Comparison of ENCODE assay signal across 18 cellular contexts in the genomic region with DNA sequence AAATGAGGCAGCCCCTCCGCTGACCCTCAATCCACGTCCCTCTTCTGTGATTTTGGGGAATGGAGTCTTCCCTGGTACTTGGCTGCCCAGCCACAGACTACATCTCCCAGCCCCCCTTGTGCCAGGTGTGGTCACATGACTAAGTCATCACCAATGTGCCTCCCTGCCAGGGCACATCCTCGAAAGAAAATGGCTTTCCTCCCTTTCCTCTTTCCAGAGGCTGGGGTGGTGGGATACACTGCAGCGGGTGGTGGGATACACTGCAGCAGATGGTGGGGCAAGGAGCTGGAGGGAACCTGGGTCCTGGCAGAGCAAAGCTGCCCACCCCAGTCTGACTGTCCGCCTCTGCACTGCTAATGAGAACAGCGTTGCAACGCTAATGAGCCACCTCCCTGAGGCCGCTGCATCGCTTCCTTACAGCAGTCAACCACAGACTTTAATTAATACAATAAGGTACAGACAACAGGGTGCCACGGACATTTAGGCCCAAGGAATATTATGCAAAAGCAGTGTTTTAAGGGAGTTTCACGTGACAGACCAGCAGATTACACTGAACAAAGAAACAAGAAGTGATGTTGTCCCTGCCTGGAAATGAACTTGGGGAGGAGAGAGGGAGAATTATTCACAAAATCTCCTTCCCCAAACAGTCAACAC.
DNase-seq lines count a peak whose midpoint lies in the region; ATAC-seq lines count a peak whose summit lies in the region.
"Had no signal": no experiment of that assay in that cellular context is flagged by ENCODE, and none has a peak within 500 bp of the region (broad histone marks: within the 10 kb centered on the region; RNA-seq: fewer than 3 reads in every experiment).

No MANE protein-coding gene starts in this region.

- no peaks in the 10 kb centered on the region for H3K27me3 ChIP-seq in H7 (ENCODE audit: control insufficient read depth, insufficient read depth, low read length)
- H3K27me3 ChIP-seq: brain microvascular endothelial cell, esophagus squamous epithelium, heart left ventricle, SJCRH30, tibial nerve had no signal

- no peaks in the 10 kb centered on the region for H3K9me3 Mint-ChIP-seq in stimulated activated effector memory CD8-positive, alpha-beta T cell treated with anti-CD3 and anti-CD28 coated beads, Interleukin-12 subunit alpha, Interleukin-12 subunit beta, amount 100 ng/mL, for 72 hours

- H3K36me3 ChIP-seq in H7 (replicated peaks; ENCODE audit: control insufficient read depth, insufficient read depth, low read length) = no peaks in the 10 kb centered on the region

- DNase-seq in H7 (peak; percentile 64), NCI-H2171 treated with DMSO at 0.1 percent for 48 hours (lab: John Stamatoyannopoulos, UW) (peak; percentile 31), fibroblast of gingiva (ENCODE audit: low read depth) (peak; percentile 48), HuH-7 (ENCODE audit: low spot score) (no peak)
- DNase-seq in stimulated activated effector memory CD8-positive, alpha-beta T cell treated with anti-CD3 and anti-CD28 coated beads, Interleukin-12 subunit alpha, Interleukin-12 subunit beta, amount 100 ng/mL, for 72 hours (ENCODE audit: low spot score in 2 of 2) = no peak
- DNase-seq in activated CD4-positive, CD25-positive, alpha-beta regulatory T cell treated with anti-CD3 and anti-CD28 coated beads, Interleukin-2, amount 50 U/mL, for 72 hours = no peak
- DNase-seq: activated CD4-positive, alpha-beta T cell treated with anti-CD3 and anti-CD28 coated beads for 4 hours; activated CD8-positive, alpha-beta memory T cell treated with anti-CD3 and anti-CD28 coated beads, Interleukin-2, amount 50 U/mL, for 48 hours; activated naive CD4-positive, alpha-beta T cell treated with Interleukin-2 at 50 U/mL for 16 hours; brain microvascular endothelial cell; esophagus squamous epithelium; SJCRH30; stimulated activated CD4-positive, alpha-beta T cell treated with anti-CD3 and anti-CD28 coated beads, Interleukin-4, amount 100 ng/mL, for 1 hour; T-helper 9 cell had no signal

- ATAC-seq in stimulated activated effector memory CD8-positive, alpha-beta T cell treated with anti-CD3 and anti-CD28 coated beads, Interleukin-12 subunit alpha, Interleukin-12 subunit beta, amount 100 ng/mL, for 72 hours = no peak
- no peak for ATAC-seq in HG03139 (IDR thresholded peaks at IDR 0.05; ENCODE audit: unreplicated experiment)

- H3K4me1 Mint-ChIP-seq in stimulated activated effector memory CD8-positive, alpha-beta T cell treated with anti-CD3 and anti-CD28 coated beads, Interleukin-12 subunit alpha, Interleukin-12 subunit beta, amount 100 ng/mL, for 72 hours = peaks cover 73% of the 10 kb centered on the region

- H3K4me3 Mint-ChIP-seq in stimulated activated effector memory CD8-positive, alpha-beta T cell treated with anti-CD3 and anti-CD28 coated beads, Interleukin-12 subunit alpha, Interleukin-12 subunit beta, amount 100 ng/mL, for 72 hours = no peak overlapping the region
- H3K4me3 Mint-ChIP-seq: neural crest cell had no signal

- peaks cover 100% of the 10 kb centered on the region for H3K36me3 Mint-ChIP-seq in stimulated activated effector memory CD8-positive, alpha-beta T cell treated with anti-CD3 and anti-CD28 coated beads, Interleukin-12 subunit alpha, Interleukin-12 subunit beta, amount 100 ng/mL, for 72 hours

- peak overlapping the region; percentile 88 for H3K27ac Mint-ChIP-seq in stimulated activated effector memory CD8-positive, alpha-beta T cell treated with anti-CD3 and anti-CD28 coated beads, Interleukin-12 subunit alpha, Interleukin-12 subunit beta, amount 100 ng/mL, for 72 hours

- no peak overlapping the region for H3K4me3 ChIP-seq in H7 (ENCODE audit: insufficient read depth, low read depth, low read length)
- H3K4me3 ChIP-seq: esophagus squamous epithelium, heart left ventricle, SJCRH30, tibial nerve had no signal

Comparison
In these comparisons a context has a peak if more than half of its experiments do, and no peak if none do; other contexts are left out.
1. DNase-seq: peak in H7 (single experiment), NCI-H2171 treated with DMSO at 0.1 percent for 48 hours (single experiment) and fibroblast of gingiva (single experiment); none in stimulated activated effector memory CD8-positive, alpha-beta T cell treated with anti-CD3 and anti-CD28 coated beads, Interleukin-12 subunit alpha, Interleukin-12 subunit beta, amount 100 ng/mL, for 72 hours (0 of 2), activated CD4-positive, CD25-positive, alpha-beta regulatory T cell treated with anti-CD3 and anti-CD28 coated beads, Interleukin-2, amount 50 U/mL, for 72 hours (single experiment) and HuH-7 (single experiment).